Comparison of ENCODE assay signal across 9 cellular contexts in the genomic region with DNA sequence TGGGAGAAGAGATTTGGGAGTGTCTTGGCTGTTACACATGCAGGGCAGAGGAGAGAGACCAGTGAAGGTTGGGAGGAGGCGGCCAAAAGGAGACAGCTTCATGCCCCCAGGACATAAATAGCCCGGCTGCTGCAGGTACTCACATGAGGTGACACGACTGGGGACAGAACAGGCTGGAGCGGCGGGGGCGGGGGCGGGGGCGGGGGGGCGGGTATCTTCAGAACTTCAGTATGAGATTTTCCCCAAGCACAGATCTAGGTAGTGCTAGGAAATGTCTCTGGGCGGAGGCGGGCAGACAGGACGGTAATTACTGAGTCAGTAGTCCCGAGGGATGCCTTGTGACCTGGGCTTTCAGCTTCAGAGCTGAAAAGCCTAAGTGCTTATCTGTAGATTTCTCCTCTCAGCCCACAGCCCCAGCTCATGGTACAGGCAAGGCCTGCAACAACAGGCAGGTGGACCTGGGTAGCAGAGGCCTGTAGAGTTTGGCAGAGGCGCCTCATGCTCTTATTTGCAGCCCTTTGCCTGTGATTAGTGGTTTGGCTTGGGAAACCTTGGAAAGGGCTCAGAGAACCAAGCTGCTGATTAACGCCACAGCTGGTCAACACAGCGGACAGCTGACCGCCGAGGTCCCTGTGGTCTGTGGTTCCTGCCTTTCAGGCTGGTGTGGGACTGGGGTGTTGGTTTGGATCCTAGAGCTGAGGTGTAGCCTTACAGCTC. TPM values are rescaled to one million over a fixed set of nuclear protein-coding genes. Genes with fewer than 3 reads are reported as not detected.
DNase-seq lines count a peak whose midpoint lies in the region; ATAC-seq and TF ChIP-seq lines count a peak whose summit lies in the region.
"Had no signal": no experiment of that assay in that cellular context is flagged by ENCODE, and none has a peak within 500 bp of the region (broad histone marks: within the 10 kb centered on the region; RNA-seq: fewer than 3 reads in every experiment).

No MANE protein-coding gene starts in this region.

- H4K20me1 ChIP-seq in mammary epithelial cell (ENCODE audit: insufficient read depth, low read length), result no peaks in the 10 kb centered on the region

- peak overlapping the region; percentile 44 for H3K4me2 ChIP-seq in mammary epithelial cell (ENCODE audit: insufficient read depth, low read depth, low read length)

- dilution Hi-C loops in mammary epithelial cell (cut with HindIII; ENCODE audit: low sequenced_read_pairs), result no loop called here

- peak overlapping the region; percentile 31 for H3K9ac ChIP-seq in mammary epithelial cell (ENCODE audit: insufficient read depth, low read length)

- no peaks in the 10 kb centered on the region for H3K27me3 Mint-ChIP-seq in nephron progenitor cell (ENCODE audit: low read depth, poor library complexity)
- no peaks in the 10 kb centered on the region for H3K27me3 Mint-ChIP-seq in activated naive CD4-positive, alpha-beta T cell treated with anti-CD3 and anti-CD28 coated beads for 36 hours (ENCODE audit: low read depth)
- H3K27me3 Mint-ChIP-seq in activated CD8-positive, alpha-beta T cell treated with anti-CD3 and anti-CD28 coated beads, Interleukin-2, amount 10 ng/mL, durations not matched to agents 7 days and 5 days (ENCODE audit: low read depth), result no peaks in the 10 kb centered on the region

- intact Hi-C loops in mammary epithelial cell (cut with micrococcal nuclease), result loop anchor here (2.0 kb wide), 1 partner anchor 24 kb away; a partner anchor contains a TSS
- intact Hi-C loops in activated naive CD4-positive, alpha-beta T cell treated with anti-CD3 and anti-CD28 coated beads for 36 hours (cut with micrococcal nuclease), result no loop called here

- peaks cover 16% of the 10 kb centered on the region for H3K4me1 Mint-ChIP-seq in nephron progenitor cell
- peaks cover 8% of the 10 kb centered on the region for H3K4me1 Mint-ChIP-seq in activated naive CD4-positive, alpha-beta T cell treated with anti-CD3 and anti-CD28 coated beads for 36 hours (ENCODE audit: low read depth)
- peaks cover under 1% of the 10 kb centered on the region for H3K4me1 Mint-ChIP-seq in activated CD8-positive, alpha-beta T cell treated with anti-CD3 and anti-CD28 coated beads, Interleukin-2, amount 10 ng/mL, durations not matched to agents 7 days and 5 days (ENCODE audit: low read depth)

- peak overlapping the region; percentile 60 for H3K27ac ChIP-seq in mammary epithelial cell (ENCODE audit: insufficient read depth, low read depth, low read length)

- no peak overlapping the region for H3K4me3 Mint-ChIP-seq in nephron progenitor cell
- H3K4me3 Mint-ChIP-seq in activated naive CD4-positive, alpha-beta T cell treated with anti-CD3 and anti-CD28 coated beads for 36 hours, result no peak overlapping the region
- no peak overlapping the region for H3K4me3 Mint-ChIP-seq in activated CD8-positive, alpha-beta T cell treated with anti-CD3 and anti-CD28 coated beads, Interleukin-2, amount 10 ng/mL, durations not matched to agents 7 days and 5 days
- H3K4me3 Mint-ChIP-seq: T-helper 1 cell treated with Interleukin-12 subunit alpha and Interleukin-12 subunit beta and Interleukin-4 antibody, amounts not matched to agents 30 μg/mL and 1 μg/mL, for 36 hours had no signal

- H3K4me3 ChIP-seq in mammary epithelial cell (replicated peaks in 1 of 3; ENCODE audit: insufficient read depth in 1 of 3, low read depth in 2 of 3, low read length in 3 of 3), result no peak overlapping the region

- POLR2A ChIA-PET in activated CD8-positive, alpha-beta T cell treated with anti-CD3 and anti-CD28 coated beads, Interleukin-2, amount 10 ng/mL, durations not matched to agents 7 days and 5 days (lab: Charles Lee), result interaction anchor here (1.4 kb wide), 1 partner anchor 13 kb away, joined by 5 read pairs; no protein-coding TSS in a partner anchor

- peaks cover 12% of the 10 kb centered on the region for H3K36me3 Mint-ChIP-seq in nephron progenitor cell (ENCODE audit: low read depth)
- peaks cover under 1% of the 10 kb centered on the region for H3K36me3 Mint-ChIP-seq in activated naive CD4-positive, alpha-beta T cell treated with anti-CD3 and anti-CD28 coated beads for 36 hours (ENCODE audit: low read depth)
- H3K36me3 Mint-ChIP-seq in activated CD8-positive, alpha-beta T cell treated with anti-CD3 and anti-CD28 coated beads, Interleukin-2, amount 10 ng/mL, durations not matched to agents 7 days and 5 days (ENCODE audit: low read depth), result peaks cover 11% of the 10 kb centered on the region

- no TSS peak for BruUV-seq in mammary epithelial cell (replicated peaks; lab: Mats Ljungman, UMichigan)

- H3K36me3 ChIP-seq in mammary epithelial cell (ENCODE audit: insufficient read depth, low read length), result no peaks in the 10 kb centered on the region

- no peaks in the 10 kb centered on the region for H3K9me3 ChIP-seq in mammary epithelial cell (replicated peaks; ENCODE audit: insufficient read depth, low read length)

- no peaks in the 10 kb centered on the region for H3K27me3 ChIP-seq in mammary epithelial cell (ENCODE audit: insufficient read depth, low read length)

- peak overlapping the region; percentile 87 for H3K27ac Mint-ChIP-seq in nephron progenitor cell
- H3K27ac Mint-ChIP-seq in activated naive CD4-positive, alpha-beta T cell treated with anti-CD3 and anti-CD28 coated beads for 36 hours, result no peak overlapping the region
- H3K27ac Mint-ChIP-seq in activated CD8-positive, alpha-beta T cell treated with anti-CD3 and anti-CD28 coated beads, Interleukin-2, amount 10 ng/mL, durations not matched to agents 7 days and 5 days, result no peak overlapping the region
- H3K27ac Mint-ChIP-seq: T-helper 1 cell treated with Interleukin-12 subunit alpha and Interleukin-12 subunit beta and Interleukin-4 antibody, amounts not matched to agents 30 μg/mL and 1 μg/mL, for 36 hours had no signal

- H3K4me1 ChIP-seq in mammary epithelial cell (ENCODE audit: insufficient read depth, low read length), result peaks cover 18% of the 10 kb centered on the region

- peak in 1 of 2 donors; percentile 7 for TF ChIP-seq CTCF in mammary epithelial cell (conservative IDR thresholded peaks at IDR 0.05 in 1 of 2, IDR thresholded peaks at IDR 0.05 in 1 of 2; ENCODE audit: extremely low read depth in 1 of 2, insufficient read depth in 1 of 2, low read depth in 1 of 2, low read length in 2 of 2)
- TF ChIP-seq CTCF in nephron progenitor cell (IDR thresholded peaks at IDR 0.05), result no peak

- ATAC-seq in HG03280 (IDR thresholded peaks at IDR 0.05; ENCODE audit: unreplicated experiment), result peak; percentile 55
- no peak for ATAC-seq in activated CD8-positive, alpha-beta T cell treated with anti-CD3 and anti-CD28 coated beads, Interleukin-2, amount 10 ng/mL, durations not matched to agents 7 days and 5 days

- peak overlapping the region; percentile 51 for H2AFZ ChIP-seq in mammary epithelial cell (ENCODE audit: low read depth, low read length)

- CTCF ChIA-PET in mammary epithelial cell (lab: Charles Lee; ENCODE audit: low non-redundant PET), result no interaction called here
- CTCF ChIA-PET in activated naive CD4-positive, alpha-beta T cell treated with anti-CD3 and anti-CD28 coated beads for 36 hours (lab: Charles Lee), result interaction anchor here (0.6 to 0.8 kb wide), 2 partner anchors 24 to 66 kb away, joined by 3 read pairs; no protein-coding TSS in a partner anchor
- CTCF ChIA-PET in activated CD8-positive, alpha-beta T cell treated with anti-CD3 and anti-CD28 coated beads, Interleukin-2, amount 10 ng/mL, durations not matched to agents 7 days and 5 days (lab: Charles Lee), result interaction anchor here (1.4 kb wide), 1 partner anchor 26 kb away, joined by 5 read pairs; no protein-coding TSS in a partner anchor

- H3K79me2 ChIP-seq in mammary epithelial cell (ENCODE audit: insufficient read depth, low read length), result peaks cover 4% of the 10 kb centered on the region

- no peaks in the 10 kb centered on the region for H3K9me3 Mint-ChIP-seq in nephron progenitor cell
- H3K9me3 Mint-ChIP-seq in activated naive CD4-positive, alpha-beta T cell treated with anti-CD3 and anti-CD28 coated beads for 36 hours, result no peaks in the 10 kb centered on the region
- no peaks in the 10 kb centered on the region for H3K9me3 Mint-ChIP-seq in activated CD8-positive, alpha-beta T cell treated with anti-CD3 and anti-CD28 coated beads, Interleukin-2, amount 10 ng/mL, durations not matched to agents 7 days and 5 days (ENCODE audit: insufficient read depth)
- H3K9me3 Mint-ChIP-seq: T-helper 1 cell treated with Interleukin-12 subunit alpha and Interleukin-12 subunit beta and Interleukin-4 antibody, amounts not matched to agents 30 μg/mL and 1 μg/mL, for 36 hours had no signal

- DNase-seq in COLO829 (ENCODE audit: low spot score), result peak; percentile 81
- DNase-seq in mammary epithelial cell, result peak; percentile 86
- no peak for DNase-seq in nephron progenitor cell
- no peak for DNase-seq in occipital lobe (lab: John Stamatoyannopoulos, UW)
- DNase-seq in activated naive CD4-positive, alpha-beta T cell treated with anti-CD3 and anti-CD28 coated beads for 36 hours, result no peak
- DNase-seq in OCI-M2 (lab: John Stamatoyannopoulos, UW; ENCODE audit: unreplicated experiment), result no peak
- no peak for DNase-seq in activated CD8-positive, alpha-beta T cell treated with anti-CD3 and anti-CD28 coated beads, Interleukin-2, amount 10 ng/mL, durations not matched to agents 7 days and 5 days

- in situ Hi-C loops in mammary epithelial cell (cut with MboI; ENCODE audit: low sequenced_read_pairs in 2 of 2), result no loop called here

- 12% methylated on average over 9 of the region's 18 CpGs for WGBS in mammary epithelial cell (ENCODE audit: low coverage, missing lambda C conversion rate)

RNA-seq across cellular contexts. Expression of a gene that starts 24.5 kb away (rescaled TPM):
- total RNA-seq in mammary epithelial cell (10 to 100 TPM; 15.2 to 15.8 TPM), occipital lobe (29.2 TPM)
- 10.3 TPM for polyA plus RNA-seq in mammary epithelial cell
- polyA minus RNA-seq in mammary epithelial cell, result 4.2 TPM
- total RNA-seq in activated naive CD4-positive, alpha-beta T cell treated with anti-CD3 and anti-CD28 coated beads for 36 hours, result 10 to 100 TPM; 19.1 to 21.4 TPM
- 10 to 100 TPM; 30.2 to 31.0 TPM for total RNA-seq in activated CD8-positive, alpha-beta T cell treated with anti-CD3 and anti-CD28 coated beads, Interleukin-2, amount 10 ng/mL, durations not matched to agents 7 days and 5 days

RNA-seq across cellular contexts. Expression of a gene that starts 35.1 kb away (rescaled TPM):
- total RNA-seq in mammary epithelial cell (1 to 10 TPM; 4.8 to 5.8 TPM), occipital lobe (1.1 TPM)
- polyA plus RNA-seq in mammary epithelial cell, result 1.3 TPM
- 1.8 TPM for polyA minus RNA-seq in mammary epithelial cell
- total RNA-seq in activated naive CD4-positive, alpha-beta T cell treated with anti-CD3 and anti-CD28 coated beads for 36 hours, result 10 to 100 TPM; 98.5 to 99.1 TPM
- 100 to 1,000 TPM; 234 to 249 TPM for total RNA-seq in activated CD8-positive, alpha-beta T cell treated with anti-CD3 and anti-CD28 coated beads, Interleukin-2, amount 10 ng/mL, durations not matched to agents 7 days and 5 days

RNA-seq across cellular contexts. Expression of a gene that starts 44.1 kb away (rescaled TPM):
- total RNA-seq in mammary epithelial cell (1 to 10 TPM; 1.5 to 3.0 TPM), occipital lobe (11.4 TPM)
- 3.8 TPM for polyA plus RNA-seq in mammary epithelial cell
- polyA minus RNA-seq in mammary epithelial cell, result not detected
- total RNA-seq in activated naive CD4-positive, alpha-beta T cell treated with anti-CD3 and anti-CD28 coated beads for 36 hours, result 10 to 100 TPM; 48.7 to 50.2 TPM
- 10 to 100 TPM; 52.2 to 56.9 TPM for total RNA-seq in activated CD8-positive, alpha-beta T cell treated with anti-CD3 and anti-CD28 coated beads, Interleukin-2, amount 10 ng/mL, durations not matched to agents 7 days and 5 days

RNA-seq across cellular contexts. Expression of a gene that starts 46.1 kb away (rescaled TPM):
- 10 to 100 TPM; 50.2 to 88.0 TPM for total RNA-seq in mammary epithelial cell
- 42.7 TPM for polyA plus RNA-seq in mammary epithelial cell
- polyA minus RNA-seq in mammary epithelial cell, result 117 TPM
- 25.9 TPM for total RNA-seq in occipital lobe
- 10 to 100 TPM; 65.0 to 68.7 TPM for total RNA-seq in activated naive CD4-positive, alpha-beta T cell treated with anti-CD3 and anti-CD28 coated beads for 36 hours
- 10 to 100 TPM; 64.3 to 68.6 TPM for total RNA-seq in activated CD8-positive, alpha-beta T cell treated with anti-CD3 and anti-CD28 coated beads, Interleukin-2, amount 10 ng/mL, durations not matched to agents 7 days and 5 days

Comparison
In these comparisons a context has a peak if more than half of its experiments do, and no peak if none do; other contexts are left out.
1. DNase-seq: peak in COLO829 (single experiment) and mammary epithelial cell (single experiment); none in nephron progenitor cell (single experiment), occipital lobe (single experiment), activated naive CD4-positive, alpha-beta T cell treated with anti-CD3 and anti-CD28 coated beads for 36 hours (single experiment), OCI-M2 (single experiment) and activated CD8-positive, alpha-beta T cell treated with anti-CD3 and anti-CD28 coated beads, Interleukin-2, amount 10 ng/mL, durations not matched to agents 7 days and 5 days (single experiment).
2. RNA of a gene that starts 35.1 kb away (total RNA-seq): 234 to 249 TPM in activated CD8-positive, alpha-beta T cell treated with anti-CD3 and anti-CD28 coated beads, Interleukin-2, amount 10 ng/mL, durations not matched to agents 7 days and 5 days and 98.5 to 99.1 TPM in activated naive CD4-positive, alpha-beta T cell treated with anti-CD3 and anti-CD28 coated beads for 36 hours; 4.8 to 5.8 TPM in mammary epithelial cell and 1.1 TPM in occipital lobe (single experiment); every median in the first group is over 10 times any median in the second.